8 cellular contexts compared by ENCODE assay signal in genomic region chr7:129958643-129959479, GRCh38. TPM values are rescaled to one million over a fixed set of nuclear protein-coding genes. Genes with fewer than 3 reads are reported as not detected.
DNase-seq lines count a peak whose midpoint lies in the region; ATAC-seq and TF ChIP-seq lines count a peak whose summit lies in the region.

No MANE protein-coding gene starts in this region.

- ATAC-seq in HCT116 (peak; percentile 91), HG03520 (IDR thresholded peaks at IDR 0.05; ENCODE audit: unreplicated experiment) (no peak), GM18868 (IDR thresholded peaks at IDR 0.05; ENCODE audit: unreplicated experiment) (no peak), GM18505 (IDR thresholded peaks at IDR 0.05; ENCODE audit: unreplicated experiment) (no peak), HG02642 (IDR thresholded peaks at IDR 0.05; ENCODE audit: poor library complexity, unreplicated experiment) (no peak)

- H3K4me2 ChIP-seq in HCT116 (ENCODE audit: low read length): peak overlapping the region; percentile 53

- H3K9ac ChIP-seq in HCT116 (ENCODE audit: low read length): peak overlapping the region; percentile 39

- H3K4me3 ChIP-seq in HCT116 (replicated peaks in 1 of 2; ENCODE audit: low read depth in 1 of 2, low read length in 2 of 2) (no peak overlapping the region), SJSA1 (no peak overlapping the region)

- H3K9me3 ChIP-seq in HCT116 (ENCODE audit: control insufficient read depth in 1 of 2, insufficient read depth in 1 of 2, low read depth in 1 of 2, low read length in 2 of 2) (no peaks in the 10 kb centered on the region), SJSA1 (replicated peaks) (no peaks in the 10 kb centered on the region)

- no peak for TF ChIP-seq POLR2A in HCT116 (IDR thresholded peaks at IDR 0.05; ENCODE audit: borderline replicate concordance, extremely low read depth, insufficient read depth, insufficient read length)
- TF ChIP-seq POLR2A in GM18505 (IDR thresholded peaks at IDR 0.05; ENCODE audit: borderline replicate concordance, extremely low read depth, insufficient read depth, insufficient read length): no peak

- H4K20me1 ChIP-seq in HCT116 (ENCODE audit: insufficient read depth): no peaks in the 10 kb centered on the region

- RAD21 ChIA-PET in HCT116 (lab: Charles Lee; ENCODE audit: low non-redundant PET in 1 of 2, low total read pairs in 2 of 2, uncharacterized antibody in 2 of 2, unreplicated experiment in 2 of 2): interaction anchor here in 1 of 2 experiments (1.8 kb wide), 1 partner anchor 50 kb away, joined by 6 read pairs; no protein-coding TSS in a partner anchor

- no peaks in the 10 kb centered on the region for H3K36me3 ChIP-seq in HCT116 (ENCODE audit: control insufficient read depth in 1 of 2, insufficient read depth in 2 of 2, low read length in 2 of 2)
- H3K36me3 ChIP-seq in SJSA1: no peaks in the 10 kb centered on the region

- H3K27ac ChIP-seq in HCT116 (ENCODE audit: low read depth, low read length): peak overlapping the region; percentile 62
- H3K27ac ChIP-seq in SJSA1: peak overlapping the region; percentile 75

- H3K4me1 ChIP-seq in HCT116 (ENCODE audit: control insufficient read depth in 1 of 2, insufficient read depth in 2 of 2, low read length in 2 of 2) (peaks cover 28 to 42% of the 10 kb centered on the region in 2 experiments), SJSA1 (replicated peaks) (peaks cover 19% of the 10 kb centered on the region)

- no peaks in the 10 kb centered on the region for H3K27me3 ChIP-seq in HCT116 (ENCODE audit: insufficient read depth, low read length)
- H3K27me3 ChIP-seq in SJSA1 (replicated peaks): no peaks in the 10 kb centered on the region

- DNase-seq in HCT116 (ENCODE audit: low read depth, low spot score) (peak; percentile 69), SJSA1 (ENCODE audit: low read depth in 1 of 2, low spot score in 2 of 2) (peak; percentile 67 to 78), glomerular visceral epithelial cell (ENCODE audit: extremely low spot score) (peak; percentile 81), renal cortical epithelial cell (ENCODE audit: low read depth) (peak; percentile 80)

- BruUV-seq in HCT116 (replicated peaks; lab: Mats Ljungman, UMichigan): TSS peak; percentile 82

- POLR2A ChIA-PET in HCT116 (lab: Charles Lee): interaction anchor here (1.5 to 2.0 kb wide), 4 partner anchors 10 to 50 kb away, joined by 3 to 8 read pairs (median 5); no protein-coding TSS in a partner anchor

- no peaks in the 10 kb centered on the region for H3K9me2 ChIP-seq in HCT116 (ENCODE audit: insufficient read depth)

- no peaks in the 10 kb centered on the region for H3K79me2 ChIP-seq in HCT116 (ENCODE audit: insufficient read depth, low read length)

- 0 out of 2 replicates have a peak, but pooled peaks have one; percentile 13 for TF ChIP-seq RAD21 in HCT116 (IDR thresholded peaks at IDR 0.05; ENCODE audit: low read depth)

- peak overlapping the region; percentile 34 for H2AFZ ChIP-seq in HCT116 (ENCODE audit: low read depth, low read length, poor library complexity, severe bottlenecking)

- no peak for TF ChIP-seq CTCF in HCT116 (IDR thresholded peaks at IDR 0.05 in 2 of 3, conservative IDR thresholded peaks at IDR 0.05 in 1 of 3; ENCODE audit: borderline replicate concordance in 1 of 3, insufficient read depth in 1 of 3, low read depth in 2 of 3, low read length in 2 of 3)

- CTCF ChIA-PET in HCT116 (lab: Charles Lee): no interaction called here

- intact Hi-C loops in HCT116 (cut with micrococcal nuclease): no loop called here

TF ChIP-seq in HCT116, 20 proteins besides CTCF, POLR2A, EP300 and RAD21:
- peak; percentile 91 for TF ChIP-seq JUND (IDR thresholded peaks at IDR 0.05)
- peak; percentile 71 for TF ChIP-seq POLR2AphosphoS5 (IDR thresholded peaks at IDR 0.05; ENCODE audit: low read depth, low read length)
- TF ChIP-seq SIN3A (IDR thresholded peaks at IDR 0.05; ENCODE audit: low read depth): peak; percentile 51; the same call in 1 of the 2 replicates
- TF ChIP-seq, protein P1, sequence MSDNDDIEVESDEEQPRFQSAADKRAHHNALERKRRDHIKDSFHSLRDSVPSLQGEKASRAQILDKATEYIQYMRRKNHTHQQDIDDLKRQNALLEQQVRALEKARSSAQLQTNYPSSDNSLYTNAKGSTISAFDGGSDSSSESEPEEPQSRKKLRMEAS (IDR thresholded peaks at IDR 0.05): peak; percentile 87
- no peak for TF ChIP-seq ELF1 (IDR thresholded peaks at IDR 0.05; ENCODE audit: borderline replicate concordance, low read depth)
- peak; percentile 53 for TF ChIP-seq ZBTB33 (IDR thresholded peaks at IDR 0.05; ENCODE audit: extremely low read depth, insufficient replicate concordance, low read length)
- TF ChIP-seq SP1 (IDR thresholded peaks at IDR 0.05; ENCODE audit: low read depth): peak; percentile 85
- 0 out of 2 replicates have a peak, but pooled peaks have one; percentile 1 for TF ChIP-seq EGR1 (IDR thresholded peaks at IDR 0.05; ENCODE audit: low read depth)
- TF ChIP-seq YY1 (IDR thresholded peaks at IDR 0.05; ENCODE audit: extremely low read depth, insufficient replicate concordance, low read depth, low read length): no peak
- peak; percentile 98 for TF ChIP-seq CEBPB (IDR thresholded peaks at IDR 0.05; ENCODE audit: low read depth)
- no peak for TF ChIP-seq EZH2 (IDR thresholded peaks at IDR 0.05)
- TF ChIP-seq ZNF274 (IDR thresholded peaks at IDR 0.05; ENCODE audit: low read depth, low read length): no peak
- TF ChIP-seq CBX3 (IDR thresholded peaks at IDR 0.05; ENCODE audit: low read depth): peak; percentile 97
- TF ChIP-seq FOSL1 (IDR thresholded peaks at IDR 0.05; ENCODE audit: low read depth): peak; percentile 84
- TF ChIP-seq ZFX (IDR thresholded peaks at IDR 0.05): peak; percentile 35; the same call in 1 of the 2 replicates
- peak; percentile 89 for TF ChIP-seq SRF (IDR thresholded peaks at IDR 0.05; ENCODE audit: low read depth)
TF ChIP-seq in HCT116: peak in this region for 12.

RNA-seq across cellular contexts. Expression of gene UBE2H, which starts 6.1 kb away (rescaled TPM):
- total RNA-seq in HCT116 (2021; ENCODE audit: unreplicated experiment) (117 TPM), renal cortical epithelial cell (126 and 201 TPM in 2 replicates)
- polyA plus RNA-seq in HCT116 (2012): 52.7 and 54.2 TPM in 2 replicates
- 42.8 and 53.1 TPM in 2 replicates for total RNA-seq in SJSA1 (2014; rRNA removed; shearing (Covaris generic))
